Comparison of ENCODE assay signal across 8 cellular contexts in genomic region chr16:69310479-69311114, GRCh38. TPM values are rescaled to one million over a fixed set of nuclear protein-coding genes. Genes with fewer than 3 reads are reported as not detected.
DNase-seq lines count a peak whose midpoint lies in the region; TF ChIP-seq lines count a peak whose summit lies in the region.

No MANE protein-coding gene starts in this region.

- intact Hi-C loops in activated naive CD4-positive, alpha-beta T cell treated with anti-CD3 and anti-CD28 coated beads for 36 hours (cut with micrococcal nuclease): loop anchor here (1.0 kb wide), 8 partner anchors 20 to 463 kb away; partner anchors contain the start of genes CHTF8, COG8, NIP7 and NOB1
- intact Hi-C loops in sigmoid colon (cut with DNase I): loop anchor here (2.0 kb wide), 2 partner anchors 20 to 28 kb away; partner anchors contain the start of genes COG8, NIP7 and PDF

- CTCF ChIA-PET in activated naive CD4-positive, alpha-beta T cell treated with anti-CD3 and anti-CD28 coated beads for 36 hours (lab: Charles Lee): interaction anchor here (0.6 to 0.9 kb wide), 2 partner anchors 149 to 425 kb away, joined by 4 read pairs; no protein-coding TSS in a partner anchor
- CTCF ChIA-PET in RWPE1 (lab: Yijun Ruan, JAX): interaction anchor here (0.6 kb wide), 1 partner anchor 336 kb away, joined by 4 read pairs; no protein-coding TSS in a partner anchor

- TF ChIP-seq CTCF in RWPE1 (conservative IDR thresholded peaks at IDR 0.05; ENCODE audit: low read depth) (no peak), fibroblast of the aortic adventitia (IDR thresholded peaks at IDR 0.05; ENCODE audit: insufficient read depth, low read length) (no peak), sigmoid colon (IDR thresholded peaks at IDR 0.05) (no peak)

- peaks cover 31% of the 10 kb centered on the region for H3K4me1 Mint-ChIP-seq in activated naive CD4-positive, alpha-beta T cell treated with anti-CD3 and anti-CD28 coated beads for 36 hours (ENCODE audit: low read depth)

- WGBS in sigmoid colon, 2 donors: 38 to 45% methylated on average over 23 of the region's 23 CpGs

- no peaks in the 10 kb centered on the region for H3K27me3 Mint-ChIP-seq in activated naive CD4-positive, alpha-beta T cell treated with anti-CD3 and anti-CD28 coated beads for 36 hours (ENCODE audit: low read depth)

- H3K27ac ChIP-seq in RWPE1 (peak overlapping the region; percentile 88), sigmoid colon (peak overlapping the region; percentile 74 to 87 (median 80))

- POLR2A ChIA-PET in RWPE1 (lab: Yijun Ruan, JAX; ENCODE audit: low non-redundant PET): interaction anchor here (0.6 kb wide), 1 partner anchor 350 kb away, joined by 4 read pairs; no protein-coding TSS in a partner anchor

- H3K36me3 ChIP-seq in sigmoid colon: peaks cover 0 to 22% (median 2%) of the 10 kb centered on the region in 4 donors

- no peaks in the 10 kb centered on the region for H3K27me3 ChIP-seq in sigmoid colon

- H3K4me3 Mint-ChIP-seq in activated naive CD4-positive, alpha-beta T cell treated with anti-CD3 and anti-CD28 coated beads for 36 hours: peak overlapping the region; percentile 77

- H3K9me3 ChIP-seq in sigmoid colon: no peaks in the 10 kb centered on the region

- DNase-seq in activated naive CD4-positive, alpha-beta T cell treated with anti-CD3 and anti-CD28 coated beads for 36 hours: no peak
- DNase-seq in activated naive CD4-positive, alpha-beta T cell treated with Interleukin-2 at 50 U/mL for 16 hours: no peak
- DNase-seq in RWPE1 (ENCODE audit: low spot score) (no peak), fibroblast of the aortic adventitia (ENCODE audit: low read depth) (no peak), sigmoid colon (no peak), cerebellar cortex (ENCODE audit: low spot score) (no peak), COLO829 (ENCODE audit: low spot score) (no peak), cerebellum (ENCODE audit: low spot score) (no peak)

- TF ChIP-seq EP300 in sigmoid colon (IDR thresholded peaks at IDR 0.05): no peak

- TF ChIP-seq POLR2A in sigmoid colon (IDR thresholded peaks at IDR 0.05): no peak

- H3K4me1 ChIP-seq in sigmoid colon: peaks cover 0 to 28% (median 20%) of the 10 kb centered on the region in 4 donors

- no peaks in the 10 kb centered on the region for H3K9me3 Mint-ChIP-seq in activated naive CD4-positive, alpha-beta T cell treated with anti-CD3 and anti-CD28 coated beads for 36 hours

- H3K4me3 ChIP-seq in fibroblast of the aortic adventitia (ENCODE audit: low read depth, low read length): peak overlapping the region; percentile 63
- peak overlapping the region; percentile 26 to 88 (median 78) for H3K4me3 ChIP-seq in sigmoid colon

- peaks cover 6% of the 10 kb centered on the region for H3K36me3 Mint-ChIP-seq in activated naive CD4-positive, alpha-beta T cell treated with anti-CD3 and anti-CD28 coated beads for 36 hours (ENCODE audit: low read depth)

- peak overlapping the region; percentile 83 for H3K27ac Mint-ChIP-seq in activated naive CD4-positive, alpha-beta T cell treated with anti-CD3 and anti-CD28 coated beads for 36 hours

RNA-seq across cellular contexts. Expression of gene VPS4A, which starts 0.6 kb away (rescaled TPM):
- 10 to 100 TPM; 34.3 to 35.8 TPM for total RNA-seq in activated naive CD4-positive, alpha-beta T cell treated with anti-CD3 and anti-CD28 coated beads for 36 hours
- total RNA-seq in fibroblast of the aortic adventitia (ENCODE audit: low replicate concordance): 24.6 and 31.2 TPM in 2 replicates
- total RNA-seq in sigmoid colon: 10 to 100 TPM; 31.7 to 39.3 (median 34.8) TPM
- 10 to 100 TPM; 25.8 to 31.7 (median 29.3) TPM for polyA plus RNA-seq in sigmoid colon
- 25.4 TPM for total RNA-seq in cerebellum

RNA-seq across cellular contexts. Expression of gene PDF, which starts 19.8 kb away (rescaled TPM):
- total RNA-seq in activated naive CD4-positive, alpha-beta T cell treated with anti-CD3 and anti-CD28 coated beads for 36 hours: 10 to 100 TPM; 12.3 to 13.9 TPM
- total RNA-seq in fibroblast of the aortic adventitia (ENCODE audit: low replicate concordance): 16.9 and 26.7 TPM in 2 replicates
- total RNA-seq in sigmoid colon: 10 to 100 TPM in 2 of 4 donors, 1 to 10 TPM in 2; 8.6 to 18.6 (median 10.5) TPM
- polyA plus RNA-seq in sigmoid colon: 10 to 100 TPM in 1 of 3 donors, 1 to 10 TPM in 1, not detected in 1; 6.5 to 14.7 TPM
- 7.7 TPM for total RNA-seq in cerebellum

RNA-seq across cellular contexts. Expression of gene COG8, which starts 28.8 kb away (rescaled TPM):
- total RNA-seq in activated naive CD4-positive, alpha-beta T cell treated with anti-CD3 and anti-CD28 coated beads for 36 hours: 10 to 100 TPM; 21.0 to 22.6 TPM
- total RNA-seq in fibroblast of the aortic adventitia (ENCODE audit: low replicate concordance): 19.7 and 51.5 TPM in 2 replicates
- total RNA-seq in sigmoid colon: 10 to 100 TPM; 32.2 to 57.6 (median 42.5) TPM
- polyA plus RNA-seq in sigmoid colon: 10 to 100 TPM in 2 of 3 donors, 1 to 10 TPM in 1; 9.6 to 26.2 (median 14.8) TPM
- total RNA-seq in cerebellum: 41.4 TPM

RNA-seq across cellular contexts. Expression of gene NIP7, which starts 29.0 kb away (rescaled TPM):
- 10 to 100 TPM; 35.3 to 36.8 TPM for total RNA-seq in activated naive CD4-positive, alpha-beta T cell treated with anti-CD3 and anti-CD28 coated beads for 36 hours
- total RNA-seq in fibroblast of the aortic adventitia (ENCODE audit: low replicate concordance) (23.0 and 27.9 TPM in 2 replicates), sigmoid colon (10 to 100 TPM in 2 of 4 donors, 1 to 10 TPM in 2; 6.9 to 11.4 (median 9.1) TPM), cerebellum (10.4 TPM)
- 10 to 100 TPM; 16.5 to 23.8 (median 18.6) TPM for polyA plus RNA-seq in sigmoid colon

RNA-seq across cellular contexts. Expression of gene TMED6, which starts 41.0 kb away (rescaled TPM):
- under 1 TPM; 0.86 to 0.88 TPM for total RNA-seq in activated naive CD4-positive, alpha-beta T cell treated with anti-CD3 and anti-CD28 coated beads for 36 hours
- total RNA-seq in fibroblast of the aortic adventitia (ENCODE audit: low replicate concordance) (0.36 TPM in 1 of 2 replicates, not detected in the other), sigmoid colon (not detected), cerebellum (not detected)
- polyA plus RNA-seq in sigmoid colon: 1 to 10 TPM in 2 of 3 donors, not detected in 1; 4.2 to 4.6 TPM
